Comparison of ENCODE assay signal across 16 cellular contexts in genomic region chr9:30197954-30198353, GRCh38.
A peak's percentile ranks its signal among the peaks of the same experiment; 100 is the strongest.
DNase-seq lines count a peak whose midpoint lies in the region; ATAC-seq, FAIRE-seq and TF ChIP-seq lines count a peak whose summit lies in the region.
"Had no signal": no experiment of that assay in that cellular context is flagged by ENCODE, and none has a peak within 500 bp of the region (broad histone marks: within the 10 kb centered on the region; RNA-seq: fewer than 3 reads in every experiment).

No MANE protein-coding gene starts in this region.

- peak; percentile 55 for DNase-seq in DMS153 (lab: John Stamatoyannopoulos, UW)
- DNase-seq in DMS153 treated with DMSO at 0.1 percent for 48 hours (lab: John Stamatoyannopoulos, UW; ENCODE audit: unreplicated experiment): no peak
- peak; percentile 36 for DNase-seq in M059J (ENCODE audit: low read depth)
- peak; percentile 1 for DNase-seq in SK-N-DZ (ENCODE audit: low spot score)
- DNase-seq in lower lobe of right lung: no peak
- no peak for DNase-seq in GM12892 (ENCODE audit: insufficient read length)
- DNase-seq in colonic mucosa: no peak
- no peak for DNase-seq in epidermal melanocyte (ENCODE audit: insufficient read length, low spot score)
- DNase-seq: 8988T; activated naive CD4-positive, alpha-beta T cell treated with anti-CD3 and anti-CD28 coated beads, Interleukin-2, amount 10 ng/mL, durations not matched to agents 7 days and 5 days; CD4-positive, alpha-beta T cell; GDM1; Kasumi-1; NCI-H446 had no signal

- H3K9me3 ChIP-seq in lower lobe of right lung: no peaks in the 10 kb centered on the region
- no peaks in the 10 kb centered on the region for H3K9me3 ChIP-seq in colonic mucosa

- peak; percentile 79 to 82 for ATAC-seq in lower lobe of right lung
- ATAC-seq: activated CD4-positive, CD25-positive, alpha-beta regulatory T cell treated with anti-CD3 and anti-CD28 coated beads, Interleukin-2, amount 50 U/mL, for 24 hours had no signal

- no peak for TF ChIP-seq CTCF in lower lobe of right lung (IDR thresholded peaks at IDR 0.05)
- no peak for TF ChIP-seq CTCF in colonic mucosa (IDR thresholded peaks at IDR 0.05)

- no peak overlapping the region for H3K4me3 ChIP-seq in lower lobe of right lung
- no peak overlapping the region for H3K4me3 ChIP-seq in colonic mucosa
- H3K4me3 ChIP-seq: lung had no signal

- no peak overlapping the region for H3K27ac ChIP-seq in lower lobe of right lung
- no peak overlapping the region for H3K27ac ChIP-seq in colonic mucosa

- no peaks in the 10 kb centered on the region for H3K27me3 ChIP-seq in lower lobe of right lung (ENCODE audit: low read depth)
- no peaks in the 10 kb centered on the region for H3K27me3 ChIP-seq in colonic mucosa

- H3K4me1 ChIP-seq in lower lobe of right lung (no peaks in the 10 kb centered on the region), colonic mucosa (no peaks in the 10 kb centered on the region)

- no peak overlapping the region for H3K9ac ChIP-seq in colonic mucosa (ENCODE audit: low read depth in 2 of 2, low read length in 2 of 2)

- TF ChIP-seq POLR2A in GM12892 (IDR thresholded peaks at IDR 0.05; ENCODE audit: low read depth, low read length): no peak

- no peak for FAIRE-seq in GM12892 (lab: Jason Lieb, UNC)

- H3K36me3 ChIP-seq in lower lobe of right lung (no peaks in the 10 kb centered on the region), colonic mucosa (no peaks in the 10 kb centered on the region)

- intact Hi-C loops in lower lobe of right lung (cut with DNase I): no loop called here
- intact Hi-C loops in colonic mucosa (cut with DNase I): no loop called here

Comparison
In these comparisons a context has a peak if more than half of its experiments do, and no peak if none do; other contexts are left out.
1. DNase-seq: peak in DMS153 (single experiment), M059J (single experiment) and SK-N-DZ (single experiment); none in DMS153 treated with DMSO at 0.1 percent for 48 hours (single experiment), lower lobe of right lung (single experiment), GM12892 (single experiment), colonic mucosa (single experiment) and epidermal melanocyte (single experiment).